In the genomic region with DNA sequence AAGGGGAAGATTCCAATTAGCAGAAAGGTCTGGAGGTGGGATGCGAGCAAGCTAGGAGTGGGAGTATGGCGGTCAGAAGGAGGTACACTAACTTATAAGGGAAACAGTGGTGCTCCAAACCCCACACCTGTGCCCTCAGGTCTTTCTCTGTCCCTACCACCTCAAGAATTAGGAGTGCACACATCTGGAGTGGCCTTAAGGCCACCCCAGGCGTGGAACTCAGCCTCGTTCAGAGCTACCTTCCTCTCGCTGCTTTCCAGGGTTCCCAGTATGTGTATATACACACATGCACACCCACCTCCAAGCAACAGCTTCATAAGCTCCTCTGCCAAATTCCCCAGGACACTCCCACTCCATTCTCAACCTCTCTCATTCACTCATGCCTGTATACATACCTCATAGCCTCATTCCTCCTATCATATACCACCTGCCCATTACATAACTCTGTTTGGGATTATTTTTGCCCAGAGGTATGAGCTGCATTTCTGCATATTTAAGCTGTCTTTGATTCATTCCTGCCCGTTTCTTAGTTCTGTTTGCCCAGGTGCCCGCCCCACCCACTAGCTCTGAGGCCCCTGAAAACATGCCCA, we compare ENCODE assay signal across 18 cellular contexts.
DNase-seq lines count a peak whose midpoint lies in the region; ATAC-seq and TF ChIP-seq lines count a peak whose summit lies in the region.
"Had no signal": no experiment of that assay in that cellular context is flagged by ENCODE, and none has a peak within 500 bp of the region (broad histone marks: within the 10 kb centered on the region; RNA-seq: fewer than 3 reads in every experiment).

No MANE protein-coding gene starts in this region.

- H3K4me3 Mint-ChIP-seq in immature natural killer cell = no peak overlapping the region
- H3K4me3 Mint-ChIP-seq in CD4-positive, alpha-beta T cell = no peak overlapping the region
- H3K4me3 Mint-ChIP-seq: CD14-positive monocyte, H9, IgD-negative memory B cell had no signal

- no peaks in the 10 kb centered on the region for H3K9me3 ChIP-seq in lung (ENCODE audit: control insufficient read depth in 2 of 2, insufficient read depth in 1 of 2, low read length in 1 of 2)
- H3K9me3 ChIP-seq in vagina = no peaks in the 10 kb centered on the region
- H3K9me3 ChIP-seq in CD4-positive, alpha-beta T cell (ENCODE audit: control insufficient read depth, low read length) = no peaks in the 10 kb centered on the region

- POLR2A ChIA-PET in CD4-positive, alpha-beta T cell (lab: Charles Lee) = no interaction called here

- no peaks in the 10 kb centered on the region for H3K9me3 Mint-ChIP-seq in immature natural killer cell
- H3K9me3 Mint-ChIP-seq in CD4-positive, alpha-beta T cell = no peaks in the 10 kb centered on the region
- H3K9me3 Mint-ChIP-seq: H9 had no signal

- no peaks in the 10 kb centered on the region for H3K36me3 Mint-ChIP-seq in immature natural killer cell
- H3K36me3 Mint-ChIP-seq in CD4-positive, alpha-beta T cell (ENCODE audit: low read depth) = no peaks in the 10 kb centered on the region
- H3K36me3 Mint-ChIP-seq: CD14-positive monocyte, IgD-negative memory B cell had no signal

- H3K36me3 ChIP-seq in lung (ENCODE audit: control insufficient read depth in 2 of 2, insufficient read depth in 2 of 2, low read length in 2 of 2) (no peaks in the 10 kb centered on the region), vagina (no peaks in the 10 kb centered on the region)

- WGBS in lung, 2 donors = 82 to 88% methylated on average over 7 of the region's 7 CpGs

- no peak for TF ChIP-seq POLR2A in vagina (IDR thresholded peaks at IDR 0.05)

- H3K27ac ChIP-seq in lung (ENCODE audit: low read depth in 1 of 2, low read length in 1 of 2) (no peak overlapping the region), vagina (no peak overlapping the region)
- H3K27ac ChIP-seq in CD4-positive, alpha-beta T cell (ENCODE audit: low read depth, low read length) = no peak overlapping the region
- H3K27ac ChIP-seq: 22Rv1 had no signal

- peak; percentile 37 for DNase-seq in activated CD8-positive, alpha-beta memory T cell treated with anti-CD3 and anti-CD28 coated beads, Interleukin-2, amount 50 U/mL, for 48 hours
- no peak for DNase-seq in activated CD8-positive, alpha-beta memory T cell treated with anti-CD3 and anti-CD28 coated beads, Interleukin-2, amount 50 U/mL, for 4 hours
- DNase-seq in epithelial cell of esophagus (ENCODE audit: low read depth) (peak; percentile 86), lung (ENCODE audit: low spot score) (peak; percentile 19), vagina (ENCODE audit: extremely low spot score in 2 of 2) (peak; percentile 61 to 64), immature natural killer cell (no peak), NCI-H524 treated with DMSO at 0.1 percent for 48 hours (lab: John Stamatoyannopoulos, UW) (no peak)
- DNase-seq in CD4-positive, alpha-beta T cell = no peak
- DNase-seq: DMS 273 treated with DMSO at 0.1 percent for 48 hours, DND-41, H9, NCI-H1105, NCI-H1694, NCI-H510A, RPMI8226 had no signal

- no peak overlapping the region for H3K27ac Mint-ChIP-seq in immature natural killer cell
- H3K27ac Mint-ChIP-seq in CD4-positive, alpha-beta T cell = no peak overlapping the region
- H3K27ac Mint-ChIP-seq: H9, IgD-negative memory B cell had no signal

- H3K4me3 ChIP-seq in epithelial cell of esophagus (ENCODE audit: low read length) = no peak overlapping the region
- H3K4me3 ChIP-seq in lung = no peak overlapping the region
- H3K4me3 ChIP-seq in vagina = no peak overlapping the region

- H3K27me3 ChIP-seq in lung (ENCODE audit: control insufficient read depth, insufficient read depth) (no peaks in the 10 kb centered on the region), vagina (no peaks in the 10 kb centered on the region)
- peaks cover 21% of the 10 kb centered on the region for H3K27me3 ChIP-seq in CD4-positive, alpha-beta T cell (ENCODE audit: control insufficient read depth, insufficient read depth, low read length)

- CTCF ChIA-PET in CD4-positive, alpha-beta T cell (lab: Charles Lee) = no interaction called here

- no peak for ATAC-seq in lung (ENCODE audit: insufficient read depth, low FRiP score)
- ATAC-seq in CD4-positive, alpha-beta T cell (ENCODE audit: poor library complexity) = no peak

- H3K4me1 ChIP-seq in lung (ENCODE audit: control insufficient read depth in 2 of 2, insufficient read depth in 2 of 2, low read length in 2 of 2) (no peaks in the 10 kb centered on the region), vagina (peaks cover 5% of the 10 kb centered on the region)

- peaks cover 1 to 11% (median 6%) of the 10 kb centered on the region in 3 donors for H3K27me3 Mint-ChIP-seq in immature natural killer cell (ENCODE audit: low read depth in 3 of 3)
- peaks cover 24% of the 10 kb centered on the region for H3K27me3 Mint-ChIP-seq in CD4-positive, alpha-beta T cell

- intact Hi-C loops in vagina (cut with DNase I) = no loop called here
- intact Hi-C loops in CD4-positive, alpha-beta T cell (cut with DNase I, micrococcal nuclease) = no loop called here

- TF ChIP-seq CTCF in epithelial cell of esophagus (IDR thresholded peaks at IDR 0.05; ENCODE audit: insufficient read depth, low read depth, low read length, missing control alignments) = no peak
- no peak for TF ChIP-seq CTCF in lung (IDR thresholded peaks at IDR 0.05; ENCODE audit: control extremely low read depth, extremely low read depth)
- TF ChIP-seq CTCF in vagina (IDR thresholded peaks at IDR 0.05) = no peak
- no peak for TF ChIP-seq CTCF in CD4-positive, alpha-beta T cell (IDR thresholded peaks at IDR 0.05)

- H3K4me1 Mint-ChIP-seq in immature natural killer cell = no peaks in the 10 kb centered on the region
- no peaks in the 10 kb centered on the region for H3K4me1 Mint-ChIP-seq in CD4-positive, alpha-beta T cell (ENCODE audit: low read depth)
- H3K4me1 Mint-ChIP-seq: CD14-positive monocyte, IgD-negative memory B cell had no signal

Comparison
In these comparisons a context has a peak if more than half of its experiments do, and no peak if none do; other contexts are left out.
1. DNase-seq: peak in activated CD8-positive, alpha-beta memory T cell treated with anti-CD3 and anti-CD28 coated beads, Interleukin-2, amount 50 U/mL, for 48 hours (single experiment), epithelial cell of esophagus (single experiment), lung (single experiment) and vagina (2 of 2); none in activated CD8-positive, alpha-beta memory T cell treated with anti-CD3 and anti-CD28 coated beads, Interleukin-2, amount 50 U/mL, for 4 hours (single experiment), immature natural killer cell (0 of 3), CD4-positive, alpha-beta T cell (0 of 10) and NCI-H524 treated with DMSO at 0.1 percent for 48 hours (single experiment).